In the genomic region with DNA sequence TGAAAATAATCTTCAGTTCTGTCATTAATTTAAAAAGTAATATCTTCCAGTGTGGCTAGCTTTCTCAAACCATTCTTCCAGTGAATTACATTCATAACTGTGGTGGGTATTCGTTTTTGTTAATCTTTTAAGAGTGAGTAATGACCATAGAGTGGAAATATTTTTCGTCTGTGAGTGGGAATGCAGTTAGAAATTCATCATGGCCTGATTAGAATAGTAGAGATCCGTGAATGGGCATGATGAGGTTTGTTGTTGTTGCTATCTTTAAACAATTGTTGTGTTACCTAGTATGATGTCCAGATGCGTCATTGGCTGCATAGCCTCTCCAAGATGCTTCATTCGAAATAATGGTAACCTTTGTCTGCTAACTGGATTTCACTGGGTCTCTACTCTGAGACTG, we compare ENCODE assay signal across 21 cellular contexts.
"Had no signal": no experiment of that assay in that cellular context is flagged by ENCODE, and none has a peak within 500 bp of the region (broad histone marks: within the 10 kb centered on the region; RNA-seq: fewer than 3 reads in every experiment).

No MANE protein-coding gene starts in this region.

- ATAC-seq: activated T-cell treated with anti-CD3 and anti-CD28 coated beads, Interleukin-2, amount 50 U/mL, for 4 hours; foreskin keratinocyte; left lung; naive thymus-derived CD4-positive, alpha-beta T cell; WTC11 had no signal

- DNase-seq: activated CD8-positive, alpha-beta memory T cell treated with anti-CD3 and anti-CD28 coated beads for 24 hours; activated CD8-positive, alpha-beta memory T cell treated with anti-CD3 and anti-CD28 coated beads, Interleukin-2, amount 50 U/mL, for 48 hours; activated naive CD4-positive, alpha-beta T cell; activated T-cell treated with anti-CD3 and anti-CD28 coated beads, Interleukin-2, amount 50 U/mL, for 4 hours; adrenal gland; foreskin keratinocyte; kidney; left lung; naive thymus-derived CD4-positive, alpha-beta T cell; spleen; stimulated activated CD4-positive, alpha-beta T cell treated with anti-CD3 and anti-CD28 coated beads, Interleukin-4, amount 100 ng/mL, for 1 hour; stimulated activated naive CD4-positive, alpha-beta T cell treated with Interleukin-2 at 50 U/mL for 16 hours; substantia nigra; T1000; thyroid gland had no signal

- H3K27me3 ChIP-seq: adrenal gland, ascending aorta, foreskin keratinocyte, left lung, right atrium auricular region, thyroid gland had no signal

- H3K9me3 ChIP-seq: adrenal gland, ascending aorta, left lung, prostate gland, right atrium auricular region, spleen, thyroid gland had no signal

- FAIRE-seq: kidney had no signal

- H3K36me3 ChIP-seq: adrenal gland, ascending aorta, left lung, prostate gland, right atrium auricular region, spleen, thyroid gland had no signal

- H3K4me3 ChIP-seq: adrenal gland, ascending aorta, left lung, lung, prostate gland, right atrium auricular region, spleen, thyroid gland had no signal

- H3K4me1 ChIP-seq: ascending aorta, foreskin keratinocyte, prostate gland, right atrium auricular region, spleen, thyroid gland had no signal

- H3K27ac ChIP-seq: adrenal gland, ascending aorta, epithelial cell of prostate, foreskin keratinocyte, left lung, prostate gland, right atrium auricular region, spleen, thyroid gland had no signal
